8 cellular contexts compared by ENCODE assay signal in genomic region chr3:187737401-187738088, GRCh38. TPM values are rescaled to one million over a fixed set of nuclear protein-coding genes. Genes with fewer than 3 reads are reported as not detected.
DNase-seq lines count a peak whose midpoint lies in the region; ATAC-seq and TF ChIP-seq lines count a peak whose summit lies in the region.

No MANE protein-coding gene starts in this region.

- no peaks in the 10 kb centered on the region for H3K36me3 Mint-ChIP-seq in activated naive CD8-positive, alpha-beta T cell
- H3K36me3 Mint-ChIP-seq in glutamatergic neuron (ENCODE audit: unreplicated experiment), result no peaks in the 10 kb centered on the region

- no peaks in the 10 kb centered on the region for H3K9me3 ChIP-seq in neutrophil

- peaks cover 43% of the 10 kb centered on the region for H3K4me1 Mint-ChIP-seq in activated naive CD8-positive, alpha-beta T cell (ENCODE audit: low read depth)
- peaks cover 11% of the 10 kb centered on the region for H3K4me1 Mint-ChIP-seq in glutamatergic neuron (ENCODE audit: low read depth, unreplicated experiment)

- WGBS in urinary bladder, result 4% methylated on average over 41 of the region's 41 CpGs

- H3K27ac Mint-ChIP-seq in activated naive CD8-positive, alpha-beta T cell, result peak overlapping the region; percentile 88
- no peak overlapping the region for H3K27ac Mint-ChIP-seq in glutamatergic neuron (ENCODE audit: unreplicated experiment)

- H3K27me3 ChIP-seq in GM06990 (replicated peaks; ENCODE audit: control insufficient read depth, insufficient read depth, low read length), result no peaks in the 10 kb centered on the region; the same call in none of the 2 replicates
- H3K27me3 ChIP-seq in neutrophil, result no peaks in the 10 kb centered on the region

- peak overlapping the region; percentile 52 for H3K4me3 ChIP-seq in GM06990 (replicated peaks; ENCODE audit: low read depth, low read length)
- H3K4me3 ChIP-seq in neutrophil (ENCODE audit: low read depth in 1 of 2, low read length in 1 of 2), result peak overlapping the region; percentile 87 to 97
- peak overlapping the region; percentile 32 for H3K4me3 ChIP-seq in urinary bladder (ENCODE audit: low read depth, low read length)

- DNase-seq in GM06990 (ENCODE audit: extremely low read depth, insufficient read length), result no peak
- DNase-seq in NCI-H774 (lab: John Stamatoyannopoulos, UW), result peak; percentile 25
- peak; percentile 67 for DNase-seq in glutamatergic neuron
- no peak for DNase-seq in OCI-M2 (lab: John Stamatoyannopoulos, UW; ENCODE audit: unreplicated experiment)

- TF ChIP-seq CTCF in GM06990 (IDR thresholded peaks at IDR 0.05; ENCODE audit: insufficient read depth, low read length, poor library complexity, severe bottlenecking) (no peak), glutamatergic neuron (IDR thresholded peaks at IDR 0.05; ENCODE audit: partially characterized antibody, unreplicated experiment) (no peak), neutrophil (IDR thresholded peaks at IDR 0.05) (peak; percentile 12)

- ATAC-seq in HG03460 (IDR thresholded peaks at IDR 0.05; ENCODE audit: unreplicated experiment), result no peak

- no peaks in the 10 kb centered on the region for H3K27me3 Mint-ChIP-seq in activated naive CD8-positive, alpha-beta T cell
- peaks cover 5% of the 10 kb centered on the region for H3K27me3 Mint-ChIP-seq in glutamatergic neuron (ENCODE audit: unreplicated experiment)

- H3K9me3 Mint-ChIP-seq in activated naive CD8-positive, alpha-beta T cell (ENCODE audit: low read depth), result no peaks in the 10 kb centered on the region
- peaks cover 7% of the 10 kb centered on the region for H3K9me3 Mint-ChIP-seq in glutamatergic neuron (ENCODE audit: unreplicated experiment)

- H3K27ac ChIP-seq in neutrophil (peak overlapping the region; percentile 97), urinary bladder (ENCODE audit: low read depth) (peak overlapping the region; percentile 97)

- peak overlapping the region; percentile 98 for H3K4me3 Mint-ChIP-seq in activated naive CD8-positive, alpha-beta T cell
- peak overlapping the region; percentile 89 for H3K4me3 Mint-ChIP-seq in glutamatergic neuron (ENCODE audit: unreplicated experiment)

- H3K4me1 ChIP-seq in neutrophil (ENCODE audit: control insufficient read depth in 1 of 2, insufficient read depth in 1 of 2, low read depth in 1 of 2, low read length in 1 of 2) (peaks cover 63 to 69% of the 10 kb centered on the region in 2 experiments), urinary bladder (ENCODE audit: insufficient read depth) (peaks cover 3% of the 10 kb centered on the region)

- H3K36me3 ChIP-seq in GM06990 (ENCODE audit: control insufficient read depth, insufficient read depth, low read length) (no peaks in the 10 kb centered on the region), neutrophil (peaks cover 59% of the 10 kb centered on the region), urinary bladder (ENCODE audit: insufficient read depth) (no peaks in the 10 kb centered on the region)

RNA-seq across cellular contexts. Expression of gene BCL6, which starts 7.7 kb away (rescaled TPM):
- 2.5 TPM for total RNA-seq in glutamatergic neuron (ENCODE audit: unreplicated experiment)
- total RNA-seq in urinary bladder, result 9.8 TPM
- 96.4 TPM for polyA plus RNA-seq in urinary bladder

RNA-seq across cellular contexts. Expression of gene RTP2, which starts 35.2 kb away (rescaled TPM):
- not detected for total RNA-seq in glutamatergic neuron (ENCODE audit: unreplicated experiment)
- total RNA-seq in urinary bladder, result not detected
- polyA plus RNA-seq in urinary bladder, result not detected

Comparison
In these comparisons a context has a peak if more than half of its experiments do, and no peak if none do; other contexts are left out.
1. DNase-seq: peak in NCI-H774 (single experiment) and glutamatergic neuron (single experiment); none in GM06990 (single experiment) and OCI-M2 (single experiment).
2. H3K4me3 ChIP-seq: peak in every context shown above with its lines; median percentile 92 in neutrophil; 52 in GM06990; 32 in urinary bladder.